ENCODE assay signal across 8 cellular contexts in the genomic region with DNA sequence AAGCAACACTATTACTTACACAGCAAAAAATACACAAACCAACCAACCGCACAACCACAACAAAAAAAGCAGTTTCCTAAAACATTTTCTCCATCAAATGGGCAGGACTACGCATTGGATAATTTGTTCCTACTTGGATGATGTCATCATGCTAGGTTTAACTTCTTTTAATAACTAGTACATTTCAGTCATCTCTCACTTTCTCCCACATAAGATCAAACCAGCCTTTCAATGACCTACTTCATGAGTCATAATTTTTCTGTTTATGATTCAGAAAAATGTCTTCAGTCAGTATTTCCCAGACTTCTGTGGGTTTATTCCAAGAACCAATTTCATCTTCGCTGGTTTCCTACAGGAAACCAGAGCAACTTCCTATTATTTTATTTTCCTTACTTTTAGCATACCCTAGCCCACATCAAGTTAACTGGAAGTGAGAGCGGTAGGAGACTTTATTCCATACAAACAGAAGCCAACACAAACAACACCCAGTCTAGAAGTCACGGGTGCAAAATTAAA.
DNase-seq lines count a peak whose midpoint lies in the region; ATAC-seq, FAIRE-seq and TF ChIP-seq lines count a peak whose summit lies in the region.

No MANE protein-coding gene starts in this region.

- H3K27me3 ChIP-seq in K562 (ENCODE audit: control insufficient read depth in 2 of 2, insufficient read depth in 2 of 2, low read length in 2 of 2), result no peaks in the 10 kb centered on the region; a peak in 1 of 5 replicates

- H3K79me2 ChIP-seq in K562 (ENCODE audit: control insufficient read depth, insufficient read depth, low read length), result no peaks in the 10 kb centered on the region

- H3K4me1 ChIP-seq in K562 (replicated peaks in 1 of 2; ENCODE audit: control insufficient read depth in 2 of 2, insufficient read depth in 2 of 2, low read length in 2 of 2), result no peaks in the 10 kb centered on the region

- no peak for TF ChIP-seq POLR2A in K562 (conservative IDR thresholded peaks at IDR 0.05)

- intact Hi-C loops in K562 (cut with micrococcal nuclease), result no loop called here

- no peaks in the 10 kb centered on the region for H3K9me3 ChIP-seq in K562 (replicated peaks; ENCODE audit: control insufficient read depth, insufficient read depth, low read depth, low read length)

- in situ Hi-C loops in K562 (cut with MboI), result no loop called here

- TF ChIP-seq EP300 in K562 (IDR thresholded peaks at IDR 0.05; ENCODE audit: low read length), result no peak

- no peak for TF ChIP-seq RAD21 in K562 (CRISPR knock-in tag; conservative IDR thresholded peaks at IDR 0.05 in 1 of 2, IDR thresholded peaks at IDR 0.05 in 1 of 2)

- DNase-seq in K562 (ENCODE audit: extremely low read depth in 1 of 4, low spot score in 3 of 4), result no peak
- no peak for DNase-seq in omental fat pad (ENCODE audit: low spot score)
- DNase-seq in OCI-M1 (lab: John Stamatoyannopoulos, UW), result no peak
- no peak for DNase-seq in stimulated activated CD4-positive, alpha-beta T cell treated with anti-CD3 and anti-CD28 coated beads, Interleukin-2, amount 100 ng/mL, for 48 hours
- DNase-seq in iPS-NIHi7 (ENCODE audit: extremely low spot score), result no peak

- no peak overlapping the region for H3K4me3 ChIP-seq in K562

- CTCF ChIA-PET in K562 (lab: Yijun Ruan, JAX; ENCODE audit: low intra/inter-chr PET ratio), result no interaction called here

- H3K9ac ChIP-seq in K562 (ENCODE audit: insufficient read depth in 1 of 2, low read depth in 2 of 2, low read length in 2 of 2), result no peak overlapping the region

- H3K36me3 ChIP-seq in K562 (ENCODE audit: control insufficient read depth, insufficient read depth, low read length), result no peaks in the 10 kb centered on the region

- TF ChIP-seq CTCF in K562 (IDR thresholded peaks at IDR 0.05 in 2 of 3, conservative IDR thresholded peaks at IDR 0.05 in 1 of 3; ENCODE audit: insufficient read depth in 2 of 3, low read depth in 1 of 3, low read length in 3 of 3) (no peak), omental fat pad (IDR thresholded peaks at IDR 0.05) (no peak)

- POLR2A ChIA-PET in K562 (lab: Yijun Ruan, JAX), result interaction anchor here (1.2 kb wide), 1 partner anchor 13 kb away, joined by 5 read pairs; no protein-coding TSS in a partner anchor

- H4K20me1 ChIP-seq in K562 (replicated peaks; ENCODE audit: control insufficient read depth, insufficient read depth, low read length), result no peaks in the 10 kb centered on the region

- no peak for FAIRE-seq in K562 (lab: Jason Lieb, UNC)

- ATAC-seq in GM18517 (IDR thresholded peaks at IDR 0.05; ENCODE audit: unreplicated experiment) (peak; percentile 65), HG02981 (IDR thresholded peaks at IDR 0.05; ENCODE audit: unreplicated experiment) (peak; percentile 58), K562 (no peak), omental fat pad (ENCODE audit: low FRiP score) (peak; percentile 83), HG03442 (IDR thresholded peaks at IDR 0.05; ENCODE audit: unreplicated experiment) (no peak)

- H3K4me2 ChIP-seq in K562 (ENCODE audit: insufficient read depth, low read length), result no peak overlapping the region

- 36% methylated on average over 5 of the region's 5 CpGs for WGBS in K562 (ENCODE audit: insufficient coverage, low coverage, missing lambda C conversion rate)

- H3K27ac ChIP-seq in K562 (ENCODE audit: extremely low read depth, low read depth, low read length), result no peak overlapping the region

- no peak overlapping the region for H2AFZ ChIP-seq in K562 (ENCODE audit: low read depth, low read length)

- no peaks in the 10 kb centered on the region for H3K9me1 ChIP-seq in K562 (ENCODE audit: control insufficient read depth, insufficient read depth, low read length)

- BruUV-seq in K562 (replicated peaks; lab: Mats Ljungman, UMichigan), result no TSS peak

TF ChIP-seq in K562, 482 proteins besides CTCF, POLR2A, EP300 and RAD21 (continues in another document):
- TF ChIP-seq FOSL1 (tag; conservative IDR thresholded peaks at IDR 0.05) (peak; percentile 25; the same call in 1 of the 2 replicates), BACH1 (tag; IDR thresholded peaks at IDR 0.05) (no peak), KLF6 (CRISPR knock-in tag; IDR thresholded peaks at IDR 0.05; ENCODE audit: borderline replicate concordance) (no peak), HMG20A (CRISPR knock-in tag; conservative IDR thresholded peaks at IDR 0.05) (no peak), C11orf30 (IDR thresholded peaks at IDR 0.05; ENCODE audit: low read depth) (0 out of 2 replicates have a peak, but pooled peaks have one; percentile 8), KLF16 (IDR thresholded peaks at IDR 0.05) (no peak), ZNF408 (CRISPR knock-in tag; IDR thresholded peaks at IDR 0.05; ENCODE audit: low read depth) (no peak), ZFPM2 (CRISPR knock-in tag; IDR thresholded peaks at IDR 0.05) (no peak), ETV5 (CRISPR knock-in tag; IDR thresholded peaks at IDR 0.05; ENCODE audit: low read depth) (no peak)
- TF ChIP-seq, protein P1, sequence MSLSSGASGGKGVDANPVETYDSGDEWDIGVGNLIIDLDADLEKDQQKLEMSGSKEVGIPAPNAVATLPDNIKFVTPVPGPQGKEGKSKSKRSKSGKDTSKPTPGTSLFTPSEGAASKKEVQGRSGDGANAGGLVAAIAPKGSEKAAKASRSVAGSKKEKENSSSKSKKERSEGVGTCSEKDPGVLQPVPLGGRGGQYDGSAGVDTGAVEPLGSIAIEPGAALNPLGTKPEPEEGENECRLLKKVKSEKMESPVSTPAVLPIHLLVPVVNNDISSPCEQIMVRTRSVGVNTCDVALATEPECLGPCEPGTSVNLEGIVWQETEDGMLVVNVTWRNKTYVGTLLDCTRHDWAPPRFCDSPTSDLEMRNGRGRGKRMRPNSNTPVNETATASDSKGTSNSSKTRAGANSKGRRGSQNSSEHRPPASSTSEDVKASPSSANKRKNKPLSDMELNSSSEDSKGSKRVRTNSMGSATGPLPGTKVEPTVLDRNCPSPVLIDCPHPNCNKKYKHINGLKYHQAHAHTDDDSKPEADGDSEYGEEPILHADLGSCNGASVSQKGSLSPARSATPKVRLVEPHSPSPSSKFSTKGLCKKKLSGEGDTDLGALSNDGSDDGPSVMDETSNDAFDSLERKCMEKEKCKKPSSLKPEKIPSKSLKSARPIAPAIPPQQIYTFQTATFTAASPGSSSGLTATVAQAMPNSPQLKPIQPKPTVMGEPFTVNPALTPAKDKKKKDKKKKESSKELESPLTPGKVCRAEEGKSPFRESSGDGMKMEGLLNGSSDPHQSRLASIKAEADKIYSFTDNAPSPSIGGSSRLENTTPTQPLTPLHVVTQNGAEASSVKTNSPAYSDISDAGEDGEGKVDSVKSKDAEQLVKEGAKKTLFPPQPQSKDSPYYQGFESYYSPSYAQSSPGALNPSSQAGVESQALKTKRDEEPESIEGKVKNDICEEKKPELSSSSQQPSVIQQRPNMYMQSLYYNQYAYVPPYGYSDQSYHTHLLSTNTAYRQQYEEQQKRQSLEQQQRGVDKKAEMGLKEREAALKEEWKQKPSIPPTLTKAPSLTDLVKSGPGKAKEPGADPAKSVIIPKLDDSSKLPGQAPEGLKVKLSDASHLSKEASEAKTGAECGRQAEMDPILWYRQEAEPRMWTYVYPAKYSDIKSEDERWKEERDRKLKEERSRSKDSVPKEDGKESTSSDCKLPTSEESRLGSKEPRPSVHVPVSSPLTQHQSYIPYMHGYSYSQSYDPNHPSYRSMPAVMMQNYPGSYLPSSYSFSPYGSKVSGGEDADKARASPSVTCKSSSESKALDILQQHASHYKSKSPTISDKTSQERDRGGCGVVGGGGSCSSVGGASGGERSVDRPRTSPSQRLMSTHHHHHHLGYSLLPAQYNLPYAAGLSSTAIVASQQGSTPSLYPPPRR (CRISPR knock-in tag; IDR thresholded peaks at IDR 0.05; ENCODE audit: borderline replicate concordance), result no peak
- TF ChIP-seq, protein P2, sequence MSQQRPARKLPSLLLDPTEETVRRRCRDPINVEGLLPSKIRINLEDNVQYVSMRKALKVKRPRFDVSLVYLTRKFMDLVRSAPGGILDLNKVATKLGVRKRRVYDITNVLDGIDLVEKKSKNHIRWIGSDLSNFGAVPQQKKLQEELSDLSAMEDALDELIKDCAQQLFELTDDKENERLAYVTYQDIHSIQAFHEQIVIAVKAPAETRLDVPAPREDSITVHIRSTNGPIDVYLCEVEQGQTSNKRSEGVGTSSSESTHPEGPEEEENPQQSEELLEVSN (IDR thresholded peaks at IDR 0.05; ENCODE audit: borderline replicate concordance in 1 of 2, extremely low read depth in 1 of 2, insufficient read depth in 1 of 2, insufficient read length in 1 of 2, low read depth in 1 of 2, low read length in 1 of 2, poor library complexity in 1 of 2, severe bottlenecking in 1 of 2), result no peak
- TF ChIP-seq, protein P3, sequence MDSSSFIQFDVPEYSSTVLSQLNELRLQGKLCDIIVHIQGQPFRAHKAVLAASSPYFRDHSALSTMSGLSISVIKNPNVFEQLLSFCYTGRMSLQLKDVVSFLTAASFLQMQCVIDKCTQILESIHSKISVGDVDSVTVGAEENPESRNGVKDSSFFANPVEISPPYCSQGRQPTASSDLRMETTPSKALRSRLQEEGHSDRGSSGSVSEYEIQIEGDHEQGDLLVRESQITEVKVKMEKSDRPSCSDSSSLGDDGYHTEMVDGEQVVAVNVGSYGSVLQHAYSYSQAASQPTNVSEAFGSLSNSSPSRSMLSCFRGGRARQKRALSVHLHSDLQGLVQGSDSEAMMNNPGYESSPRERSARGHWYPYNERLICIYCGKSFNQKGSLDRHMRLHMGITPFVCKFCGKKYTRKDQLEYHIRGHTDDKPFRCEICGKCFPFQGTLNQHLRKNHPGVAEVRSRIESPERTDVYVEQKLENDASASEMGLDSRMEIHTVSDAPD (CRISPR knock-in tag; IDR thresholded peaks at IDR 0.05), result no peak
- TF ChIP-seq, protein P4, sequence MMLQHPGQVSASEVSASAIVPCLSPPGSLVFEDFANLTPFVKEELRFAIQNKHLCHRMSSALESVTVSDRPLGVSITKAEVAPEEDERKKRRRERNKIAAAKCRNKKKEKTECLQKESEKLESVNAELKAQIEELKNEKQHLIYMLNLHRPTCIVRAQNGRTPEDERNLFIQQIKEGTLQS (IDR thresholded peaks at IDR 0.05), result peak; percentile 76
- TF ChIP-seq, protein P4 (CRISPR knock-in tag; conservative IDR thresholded peaks at IDR 0.05), result no peak
- TF ChIP-seq, protein P5, sequence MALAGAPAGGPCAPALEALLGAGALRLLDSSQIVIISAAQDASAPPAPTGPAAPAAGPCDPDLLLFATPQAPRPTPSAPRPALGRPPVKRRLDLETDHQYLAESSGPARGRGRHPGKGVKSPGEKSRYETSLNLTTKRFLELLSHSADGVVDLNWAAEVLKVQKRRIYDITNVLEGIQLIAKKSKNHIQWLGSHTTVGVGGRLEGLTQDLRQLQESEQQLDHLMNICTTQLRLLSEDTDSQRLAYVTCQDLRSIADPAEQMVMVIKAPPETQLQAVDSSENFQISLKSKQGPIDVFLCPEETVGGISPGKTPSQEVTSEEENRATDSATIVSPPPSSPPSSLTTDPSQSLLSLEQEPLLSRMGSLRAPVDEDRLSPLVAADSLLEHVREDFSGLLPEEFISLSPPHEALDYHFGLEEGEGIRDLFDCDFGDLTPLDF (CRISPR knock-in tag; IDR thresholded peaks at IDR 0.05), result no peak

Comparison
In these comparisons a context has a peak if more than half of its experiments do, and no peak if none do; other contexts are left out.
1. ATAC-seq: peak in GM18517 (single experiment), HG02981 (single experiment) and omental fat pad (single experiment); none in K562 (single experiment) and HG03442 (single experiment).